Comparison of ENCODE assay signal across 1 cellular context in genomic region chr1:86104606-86105532, GRCh38.
TF ChIP-seq lines count a peak whose summit lies in the region.

No MANE protein-coding gene starts in this region.

TF ChIP-seq in GM23338, 12 proteins besides CTCF, POLR2A, EP300 and RAD21 (continued from another document):
- TF ChIP-seq NANOG (IDR thresholded peaks at IDR 0.05; ENCODE audit: borderline replicate concordance) (no peak), ETS1 (IDR thresholded peaks at IDR 0.05) (no peak), POLR2AphosphoS5 (IDR thresholded peaks at IDR 0.05; ENCODE audit: low read depth) (no peak), STAT1 (IDR thresholded peaks at IDR 0.05; ENCODE audit: unreplicated experiment) (no peak), EZH2phosphoT487 (IDR thresholded peaks at IDR 0.05; ENCODE audit: unreplicated experiment) (no peak), JUNB (IDR thresholded peaks at IDR 0.05; ENCODE audit: unreplicated experiment) (no peak)
